24 cellular contexts compared by ENCODE assay signal in genomic region chr2:154673694-154674093, GRCh38. TPM values are rescaled to one million over a fixed set of nuclear protein-coding genes. Genes with fewer than 3 reads are reported as not detected.
DNase-seq lines count a peak whose midpoint lies in the region; TF ChIP-seq lines count a peak whose summit lies in the region.
"Had no signal": no experiment of that assay in that cellular context is flagged by ENCODE, and none has a peak within 500 bp of the region (broad histone marks: within the 10 kb centered on the region; RNA-seq: fewer than 3 reads in every experiment).

No MANE protein-coding gene starts in this region.

- no peaks in the 10 kb centered on the region for H4K20me1 ChIP-seq in neural cell (ENCODE audit: insufficient read depth)
- H4K20me1 ChIP-seq: BLaER1 had no signal

- TF ChIP-seq EP300 in neural cell (conservative IDR thresholded peaks at IDR 0.05; ENCODE audit: poor library complexity, severe bottlenecking) = peak; percentile 91

- no peak overlapping the region for H3K27ac ChIP-seq in neural cell (ENCODE audit: low read length)
- H3K27ac ChIP-seq: BLaER1 had no signal

- H3K9me2 ChIP-seq in neural cell (ENCODE audit: insufficient read depth, low read length) = no peaks in the 10 kb centered on the region

- no peak for TF ChIP-seq CTCF in neural cell (IDR thresholded peaks at IDR 0.05; ENCODE audit: poor library complexity, severe bottlenecking)

- in situ Hi-C loops in HAP-1 (cut with MboI; ENCODE audit: low sequenced_read_pairs) = no loop called here

- TF ChIP-seq RAD21 in neural cell (conservative IDR thresholded peaks at IDR 0.05) = no peak

- no peak overlapping the region for H3K9ac ChIP-seq in neural cell (ENCODE audit: low read length)
- H3K9ac ChIP-seq: BLaER1 had no signal

- no peaks in the 10 kb centered on the region for H3K36me3 ChIP-seq in neural cell (ENCODE audit: insufficient read depth, low read length)
- H3K36me3 ChIP-seq in HAP-1 (replicated peaks) = no peaks in the 10 kb centered on the region
- H3K36me3 ChIP-seq: BE2C, BLaER1 had no signal

- H2AFZ ChIP-seq in neural cell (ENCODE audit: low read depth, low read length) = no peak overlapping the region

- no peak overlapping the region for H3K4me3 ChIP-seq in neural cell (ENCODE audit: low read length)
- H3K4me3 ChIP-seq in HAP-1 = no peak overlapping the region
- H3K4me3 ChIP-seq: BLaER1, GM12878 had no signal

- no peak overlapping the region for H3K4me2 ChIP-seq in neural cell (ENCODE audit: low read length)
- H3K4me2 ChIP-seq: BLaER1 had no signal

- H3K9me3 ChIP-seq in neural cell (ENCODE audit: low read length) (no peaks in the 10 kb centered on the region), HAP-1 (no peaks in the 10 kb centered on the region)
- H3K9me3 ChIP-seq: BE2C, BLaER1 had no signal

- no peaks in the 10 kb centered on the region for H3F3A ChIP-seq in neural cell (ENCODE audit: insufficient read depth, low read length, poor library complexity, severe bottlenecking)

- no peaks in the 10 kb centered on the region for H3K79me2 ChIP-seq in neural cell (replicated peaks; ENCODE audit: insufficient read depth, low read length)

- H3K27me3 ChIP-seq in neural cell (ENCODE audit: insufficient read depth, low read depth, low read length) (no peaks in the 10 kb centered on the region), HAP-1 (ENCODE audit: low read depth) (no peaks in the 10 kb centered on the region)
- H3K27me3 ChIP-seq: BE2C, BLaER1 had no signal

- peak; percentile 78 for DNase-seq in NCI-H748 (lab: John Stamatoyannopoulos, UW; ENCODE audit: unreplicated experiment)
- DNase-seq in hypothalamus (lab: John Stamatoyannopoulos, UW) = no peak
- no peak for DNase-seq in HAP-1 (ENCODE audit: low spot score in 2 of 2)
- no peak for DNase-seq in activated CD4-positive, CD25-positive, alpha-beta regulatory T cell treated with anti-CD3 and anti-CD28 coated beads, Interleukin-2, amount 50 U/mL, for 72 hours
- DNase-seq: 8988T; ACHN; BE2C; C1 segment of cervical spinal cord; CD4-positive, alpha-beta memory T cell; CD4-positive, CD25-positive, alpha-beta regulatory T cell; CD8-positive, alpha-beta memory T cell; COR-L47; DMS 273 treated with DMSO at 0.1 percent for 48 hours; DMS153; DMS53; DMS79; DND-41; EL; GDM1 had no signal

- H3K4me1 ChIP-seq in HAP-1 = no peaks in the 10 kb centered on the region
- H3K4me1 ChIP-seq: BE2C, BLaER1 had no signal

TF ChIP-seq in neural cell, 6 proteins besides CTCF, POLR2A, EP300 and RAD21:
- TF ChIP-seq REST (IDR thresholded peaks at IDR 0.05; ENCODE audit: borderline replicate concordance) (peak; percentile 71), EZH2 (IDR thresholded peaks at IDR 0.05; ENCODE audit: borderline replicate concordance, insufficient read depth, low read length, poor library complexity, severe bottlenecking) (no peak), TAF1 (IDR thresholded peaks at IDR 0.05; ENCODE audit: low read depth) (no peak), POLR2AphosphoS5 (IDR thresholded peaks at IDR 0.05) (peak; percentile 96), SMC3 (conservative IDR thresholded peaks at IDR 0.05; ENCODE audit: poor library complexity) (no peak), MXI1 (conservative IDR thresholded peaks at IDR 0.05; ENCODE audit: poor library complexity, severe bottlenecking) (no peak)

RNA-seq across cellular contexts. Expression of gene KCNJ3, which starts 24.8 kb away (rescaled TPM):
- polyA plus RNA-seq in neural cell = 0.68 and 2.3 TPM in 2 replicates
- polyA minus RNA-seq in neural cell = 2.2 and 5.1 TPM in 2 replicates
- polyA plus RNA-seq: AG04450; CD14-positive monocyte; CD4-positive, alpha-beta memory T cell; CD4-positive, CD25-positive, alpha-beta regulatory T cell; CD8-positive, alpha-beta memory T cell had no signal
